In the genomic region with DNA sequence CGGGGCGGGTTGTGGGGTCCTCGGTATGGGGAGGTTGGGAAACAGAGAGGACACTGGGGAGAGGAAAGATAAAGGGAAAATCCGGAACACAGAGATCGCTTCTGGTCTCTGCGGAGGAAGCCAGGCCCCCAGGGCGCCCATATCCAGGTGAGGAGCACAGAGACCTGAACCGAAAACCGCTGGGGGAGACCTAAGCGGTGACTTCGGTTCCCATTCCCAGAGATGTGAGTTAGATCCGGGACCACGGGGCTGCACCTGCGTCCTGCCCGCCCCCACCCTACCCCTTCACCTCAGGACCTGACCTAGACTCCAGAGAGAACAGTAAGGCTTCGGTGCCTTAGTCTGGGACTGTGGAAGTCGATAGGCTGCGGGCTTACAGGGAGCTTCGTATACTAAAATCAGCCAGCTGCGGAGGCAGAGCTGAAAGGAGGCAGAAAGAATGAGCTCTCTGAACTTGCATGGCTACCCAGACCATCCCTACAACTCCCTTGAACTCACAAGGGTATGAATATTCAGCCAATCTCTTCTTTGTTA, we compare ENCODE assay signal across 8 cellular contexts. TPM values are rescaled to one million over a fixed set of nuclear protein-coding genes. Genes with fewer than 3 reads are reported as not detected.
DNase-seq lines count a peak whose midpoint lies in the region; ATAC-seq and TF ChIP-seq lines count a peak whose summit lies in the region.

No MANE protein-coding gene starts in this region.

- in situ Hi-C loops in IMR-90 (cut with MboI; ENCODE audit: low sequenced_read_pairs), result loop anchor here (10.0 to 25.0 kb wide), 2 partner anchors 104 to 279 kb away; a partner anchor contains a TSS

- 2% methylated on average over 9 of the region's 20 CpGs; no CpG with 5 or more reads in 1 of the 2 experiments for WGBS in IMR-90 (ENCODE audit: extremely low coverage in 2 of 2, insufficient read length in 1 of 2), 2 experiments
- WGBS in heart right ventricle, 2 donors, result 2 to 4% methylated on average over 20 of the region's 20 CpGs

- H2AFZ ChIP-seq in IMR-90 (replicated peaks; ENCODE audit: low read length, poor library complexity), result peak overlapping the region; percentile 97

- H4K20me1 ChIP-seq in IMR-90 (ENCODE audit: insufficient read depth, low read length), result peaks cover 43% of the 10 kb centered on the region

- H3K9me3 ChIP-seq in IMR-90 (ENCODE audit: control insufficient read depth, insufficient read depth, low read length), result no peaks in the 10 kb centered on the region
- H3K9me3 ChIP-seq in heart right ventricle, result no peaks in the 10 kb centered on the region

- H3K4me1 ChIP-seq in IMR-90 (ENCODE audit: control insufficient read depth, insufficient read depth, low read length) (peaks cover 2% of the 10 kb centered on the region; the same call in 1 of the 2 replicates), heart right ventricle (peaks cover 0 to 66% (median 47%) of the 10 kb centered on the region in 9 donors)

- peak overlapping the region; percentile 35 for H3K18ac ChIP-seq in IMR-90 (ENCODE audit: low read depth, low read length)

- no peak; the same call in 1 of the 2 replicates for TF ChIP-seq POLR2A in IMR-90 (IDR thresholded peaks at IDR 0.05; ENCODE audit: low read depth, low read length)

- peak overlapping the region; percentile 93 for H3K4me3 Mint-ChIP-seq in activated CD8-positive, alpha-beta T cell treated with anti-CD3 and anti-CD28 coated beads for 36 hours

- peaks cover 49% of the 10 kb centered on the region for H3K4me1 Mint-ChIP-seq in activated CD8-positive, alpha-beta T cell treated with anti-CD3 and anti-CD28 coated beads for 36 hours (ENCODE audit: low read depth)

- peak overlapping the region; percentile 86; the same call in 1 of the 2 replicates for H3K56ac ChIP-seq in IMR-90 (ENCODE audit: extremely low read depth, insufficient read depth, low read length)

- ATAC-seq in GM21447 (IDR thresholded peaks at IDR 0.05; ENCODE audit: unreplicated experiment) (peak; percentile 7), IMR-90 (ENCODE audit: low read depth) (peak; percentile 33), heart right ventricle (peak; percentile 12 to 49 (median 26)), GM18519 (IDR thresholded peaks at IDR 0.05; ENCODE audit: low FRiP score, unreplicated experiment) (no peak)
- ATAC-seq in activated CD8-positive, alpha-beta T cell treated with anti-CD3 and anti-CD28 coated beads for 36 hours, result peak; percentile 16

- peak overlapping the region; percentile 93 for H3K4me2 ChIP-seq in IMR-90 (ENCODE audit: low read depth, low read length)

- peak overlapping the region; percentile 96 to 99 for H4K8ac ChIP-seq in IMR-90 (ENCODE audit: low read depth in 2 of 2, low read length in 2 of 2)

- peak overlapping the region; percentile 96 for H3K27ac Mint-ChIP-seq in activated CD8-positive, alpha-beta T cell treated with anti-CD3 and anti-CD28 coated beads for 36 hours

- H4K5ac ChIP-seq in IMR-90 (ENCODE audit: low read depth, low read length), result peak overlapping the region; percentile 75

- H3K9ac ChIP-seq in IMR-90 (ENCODE audit: low read depth, low read length), result peak overlapping the region; percentile 91

- no peaks in the 10 kb centered on the region for H3K27me3 Mint-ChIP-seq in activated CD8-positive, alpha-beta T cell treated with anti-CD3 and anti-CD28 coated beads for 36 hours

- BruUV-seq in IMR-90 (replicated peaks; lab: Mats Ljungman, UMichigan), result no TSS peak

- peak overlapping the region; percentile 91 for H3K27ac ChIP-seq in IMR-90 (ENCODE audit: insufficient read depth, low read length)
- H3K27ac ChIP-seq in heart right ventricle, result peak overlapping the region; percentile 91 to 100 (median 99)

- H3K79me1 ChIP-seq in IMR-90 (ENCODE audit: low read depth in 1 of 2, low read length in 2 of 2), result peaks cover 0 to 30% of the 10 kb centered on the region in 2 experiments; a peak in 3 of 4 replicates

- POLR2A ChIA-PET in IMR-90 (lab: Charles Lee; ENCODE audit: unreplicated experiment), result no interaction called here
- POLR2A ChIA-PET in activated CD8-positive, alpha-beta T cell treated with anti-CD3 and anti-CD28 coated beads for 36 hours (lab: Charles Lee), result interaction anchor here (0.7 to 1.0 kb wide), 2 partner anchors 145 to 432 kb away, joined by 3 read pairs; a partner anchor contains a TSS

- H3K14ac ChIP-seq in IMR-90 (replicated peaks; ENCODE audit: low read depth, low read length), result peak overlapping the region; percentile 95

- TF ChIP-seq RAD21 in IMR-90 (IDR thresholded peaks at IDR 0.05; ENCODE audit: low read length), result no peak

- no peak for TF ChIP-seq CTCF in IMR-90 (conservative IDR thresholded peaks at IDR 0.05; ENCODE audit: low read depth, low read length)
- no peak for TF ChIP-seq CTCF in activated CD8-positive, alpha-beta T cell treated with anti-CD3 and anti-CD28 coated beads for 36 hours (IDR thresholded peaks at IDR 0.05)
- no peak for TF ChIP-seq CTCF in heart right ventricle (IDR thresholded peaks at IDR 0.05)

- CTCF ChIA-PET in IMR-90 (lab: Yijun Ruan, JAX), result interaction anchor here (1.8 kb wide), 1 partner anchor 15 kb away, joined by 6 read pairs; no protein-coding TSS in a partner anchor
- CTCF ChIA-PET in activated CD8-positive, alpha-beta T cell treated with anti-CD3 and anti-CD28 coated beads for 36 hours (lab: Charles Lee), result interaction anchor here (0.6 to 8.5 kb wide), 7 partner anchors 9 to 404 kb away, joined by 3 to 226 read pairs (median 7); no protein-coding TSS in a partner anchor

- peaks cover 21% of the 10 kb centered on the region for H3K36me3 Mint-ChIP-seq in activated CD8-positive, alpha-beta T cell treated with anti-CD3 and anti-CD28 coated beads for 36 hours (ENCODE audit: low read depth)

- peak overlapping the region; percentile 44; the same call in 1 of the 2 replicates for H2AK5ac ChIP-seq in IMR-90 (ENCODE audit: low read depth, low read length)

- H2BK15ac ChIP-seq in IMR-90 (ENCODE audit: low read depth, low read length), result no peak overlapping the region

- H3K4me3 ChIP-seq in IMR-90 (ENCODE audit: insufficient read depth, low read depth, low read length), result peak overlapping the region; percentile 82
- peak overlapping the region; percentile 77 to 100 (median 97) for H3K4me3 ChIP-seq in heart right ventricle

- dilution Hi-C loops in IMR-90 (cut with HindIII; ENCODE audit: low sequenced_read_pairs, unreplicated experiment), result no loop called here

- H2BK120ac ChIP-seq in IMR-90 (ENCODE audit: low read depth, low read length), result peak overlapping the region; percentile 57

- intact Hi-C loops in IMR-90 (cut with micrococcal nuclease), result loop anchor here (2.0 kb wide), 1 partner anchor 279 kb away; a partner anchor contains a TSS
- intact Hi-C loops in activated CD8-positive, alpha-beta T cell treated with anti-CD3 and anti-CD28 coated beads for 36 hours (cut with micrococcal nuclease), result no loop called here
- intact Hi-C loops in heart right ventricle (cut with DNase I), result loop anchor here in 3 of 10 donors (5.0 to 10.0 kb wide), 4 partner anchors 34 to 281 kb away; a partner anchor contains a TSS

- H3K23ac ChIP-seq in IMR-90 (ENCODE audit: low read depth, low read length), result peak overlapping the region; percentile 88

- peak overlapping the region; percentile 89 for H4K91ac ChIP-seq in IMR-90 (ENCODE audit: insufficient read depth, low read depth, low read length)

- H3K36me3 ChIP-seq in IMR-90 (ENCODE audit: control insufficient read depth, insufficient read depth, low read length) (peaks cover 1% of the 10 kb centered on the region; the same call in 1 of the 2 replicates), heart right ventricle (peaks cover 0 to 2% (median 0%) of the 10 kb centered on the region in 9 donors)

- H2BK5ac ChIP-seq in IMR-90 (ENCODE audit: low read depth, low read length, poor library complexity, severe bottlenecking), result peak overlapping the region; percentile 88

- H2AK9ac ChIP-seq in IMR-90 (replicated peaks; ENCODE audit: low read depth, low read length, poor library complexity), result peak overlapping the region; percentile 93

- H2BK20ac ChIP-seq in IMR-90 (ENCODE audit: low read depth, low read length), result no peak overlapping the region; the same call in 1 of the 2 replicates

- H3K27me3 ChIP-seq in IMR-90 (ENCODE audit: control insufficient read depth, insufficient read depth, low read length) (no peaks in the 10 kb centered on the region), heart right ventricle (no peaks in the 10 kb centered on the region)

- H3K9me1 ChIP-seq in IMR-90 (ENCODE audit: insufficient read depth, low read length), result peaks cover 4% of the 10 kb centered on the region; the same call in 1 of the 2 replicates

- DNase-seq in ELF-1 (ENCODE audit: low read depth, low spot score) (peak; percentile 80), IMR-90 (no peak), heart right ventricle (no peak), retina (peak; percentile 84), SK-N-DZ (ENCODE audit: low spot score) (no peak)
- no peak for DNase-seq in activated CD8-positive, alpha-beta T cell treated with anti-CD3 and anti-CD28 coated beads for 36 hours

- no peaks in the 10 kb centered on the region for H3K9me3 Mint-ChIP-seq in activated CD8-positive, alpha-beta T cell treated with anti-CD3 and anti-CD28 coated beads for 36 hours

- H3K4ac ChIP-seq in IMR-90 (ENCODE audit: low read depth, low read length), result peak overlapping the region; percentile 95

TF ChIP-seq in IMR-90, 13 proteins besides CTCF, POLR2A, EP300 and RAD21:
- no peak for TF ChIP-seq MAZ (IDR thresholded peaks at IDR 0.05; ENCODE audit: borderline replicate concordance, low read depth, low read length)
TF ChIP-seq in IMR-90: peak in this region for 0.

RNA-seq across cellular contexts. Expression of a gene that starts 0.5 kb away (rescaled TPM):
- total RNA-seq in IMR-90 (2012; rRNA removed) (15.1 and 21.9 TPM in 2 replicates), heart right ventricle (10 to 100 TPM; 22.4 to 47.4 (median 32.1) TPM)
- polyA plus RNA-seq in IMR-90 (2012; rRNA removed) (10.6 and 14.6 TPM in 2 replicates), heart right ventricle (10 to 100 TPM in 1 of 2 donors, 1 to 10 TPM in 1; 8.8 to 12.1 TPM)
- polyA plus RNA-seq in IMR-90 (2012; cell fraction: cytosol; rRNA removed), result 3.2 and 3.8 TPM in 2 replicates
- 7.9 and 26.5 TPM in 2 replicates for polyA plus RNA-seq in IMR-90 (2012; cell fraction: nucleus; rRNA removed; ENCODE audit: low replicate concordance)
- 10 to 100 TPM; 14.8 to 17.5 TPM for total RNA-seq in activated CD8-positive, alpha-beta T cell treated with anti-CD3 and anti-CD28 coated beads for 36 hours
- 10.4 and 16.0 TPM in 2 replicates for polyA plus RNA-seq in SK-N-DZ (2014; cell fraction: cytosol; rRNA removed)
- polyA plus RNA-seq in SK-N-DZ (2014; cell fraction: nucleus; rRNA removed), result 15.7 and 34.7 TPM in 2 replicates

RNA-seq across cellular contexts. Expression of a gene that starts 50.5 kb away (rescaled TPM):
- total RNA-seq in IMR-90 (2012; rRNA removed) (not detected in 2 replicates), heart right ventricle (not detected)
- polyA plus RNA-seq in IMR-90 (2012; rRNA removed) (not detected in 2 replicates), heart right ventricle (not detected)
- polyA plus RNA-seq in IMR-90 (2012; cell fraction: cytosol; rRNA removed), result not detected in 2 replicates
- polyA plus RNA-seq in IMR-90 (2012; cell fraction: nucleus; rRNA removed; ENCODE audit: low replicate concordance), result not detected in 2 replicates
- total RNA-seq in activated CD8-positive, alpha-beta T cell treated with anti-CD3 and anti-CD28 coated beads for 36 hours, result not detected
- not detected in 2 replicates for polyA plus RNA-seq in SK-N-DZ (2014; cell fraction: cytosol; rRNA removed)
- not detected in 2 replicates for polyA plus RNA-seq in SK-N-DZ (2014; cell fraction: nucleus; rRNA removed)

Comparison
In these comparisons a context has a peak if more than half of its experiments do, and no peak if none do; other contexts are left out.
1. DNase-seq: peak in ELF-1 (single experiment) and retina (single experiment); none in IMR-90 (single experiment), activated CD8-positive, alpha-beta T cell treated with anti-CD3 and anti-CD28 coated beads for 36 hours (single experiment), heart right ventricle (0 of 2) and SK-N-DZ (single experiment).